ENCODE assay signal across 1 cellular context in the genomic region with DNA sequence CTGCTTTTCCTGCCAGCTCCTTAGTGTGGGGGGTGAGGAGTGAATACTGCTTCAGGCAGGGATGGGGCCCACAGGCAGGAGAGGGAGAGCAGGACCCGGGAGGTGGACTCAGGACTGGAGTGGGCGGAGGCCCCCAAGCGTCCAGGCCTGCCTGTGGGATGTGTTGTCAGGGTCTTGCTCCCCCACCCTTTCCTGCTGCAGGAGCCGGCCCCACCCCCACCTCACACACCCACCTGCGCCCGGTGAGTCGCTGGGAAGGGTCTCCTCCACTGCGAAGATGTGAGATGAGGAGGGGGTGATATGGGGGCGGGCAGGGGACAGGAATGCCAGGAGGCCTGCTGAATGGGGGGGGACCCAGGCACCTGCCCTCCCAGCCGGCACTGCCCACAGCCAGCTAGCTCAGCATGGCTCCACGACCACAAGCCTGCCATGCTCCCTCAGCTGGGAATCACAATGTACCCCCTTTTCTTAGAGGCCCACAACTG.
TF ChIP-seq lines count a peak whose summit lies in the region.

No MANE protein-coding gene starts in this region.

TF ChIP-seq in HEK293, 187 proteins besides CTCF, POLR2A, EP300 and RAD21 (continued from another document):
- TF ChIP-seq, protein P1, sequence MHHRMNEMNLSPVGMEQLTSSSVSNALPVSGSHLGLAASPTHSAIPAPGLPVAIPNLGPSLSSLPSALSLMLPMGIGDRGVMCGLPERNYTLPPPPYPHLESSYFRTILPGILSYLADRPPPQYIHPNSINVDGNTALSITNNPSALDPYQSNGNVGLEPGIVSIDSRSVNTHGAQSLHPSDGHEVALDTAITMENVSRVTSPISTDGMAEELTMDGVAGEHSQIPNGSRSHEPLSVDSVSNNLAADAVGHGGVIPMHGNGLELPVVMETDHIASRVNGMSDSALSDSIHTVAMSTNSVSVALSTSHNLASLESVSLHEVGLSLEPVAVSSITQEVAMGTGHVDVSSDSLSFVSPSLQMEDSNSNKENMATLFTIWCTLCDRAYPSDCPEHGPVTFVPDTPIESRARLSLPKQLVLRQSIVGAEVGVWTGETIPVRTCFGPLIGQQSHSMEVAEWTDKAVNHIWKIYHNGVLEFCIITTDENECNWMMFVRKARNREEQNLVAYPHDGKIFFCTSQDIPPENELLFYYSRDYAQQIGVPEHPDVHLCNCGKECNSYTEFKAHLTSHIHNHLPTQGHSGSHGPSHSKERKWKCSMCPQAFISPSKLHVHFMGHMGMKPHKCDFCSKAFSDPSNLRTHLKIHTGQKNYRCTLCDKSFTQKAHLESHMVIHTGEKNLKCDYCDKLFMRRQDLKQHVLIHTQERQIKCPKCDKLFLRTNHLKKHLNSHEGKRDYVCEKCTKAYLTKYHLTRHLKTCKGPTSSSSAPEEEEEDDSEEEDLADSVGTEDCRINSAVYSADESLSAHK (tag by site-specific recombination; IDR thresholded peaks at IDR 0.05): no peak
